In genomic region chr10:11804336-11804735, GRCh38 we compare ENCODE assay signal across 28 cellular contexts.
"Had no signal": no experiment of that assay in that cellular context is flagged by ENCODE, and none has a peak within 500 bp of the region (broad histone marks: within the 10 kb centered on the region; RNA-seq: fewer than 3 reads in every experiment).

No MANE protein-coding gene starts in this region.

- H3K4me3 Mint-ChIP-seq: stimulated activated effector memory CD8-positive, alpha-beta T cell treated with anti-CD3 and anti-CD28 coated beads, Interleukin-12 subunit alpha, Interleukin-12 subunit beta, amount 100 ng/mL, for 72 hours; stimulated activated memory B cell treated with anti-CD40 and anti-IgM and Interleukin-4, amounts not matched to agents 10 μg/mL and 1 μg/mL and 100 μg/mL, for 72 hours; stimulated activated naive B cell treated with anti-CD40 and anti-IgM and Interleukin-4, amounts not matched to agents 10 μg/mL and 1 μg/mL and 100 μg/mL, for 72 hours; stimulated activated naive CD8-positive, alpha-beta T cell treated with anti-CD3 and anti-CD28 coated beads, Interleukin-15, amount 100 ng/mL, for 72 hours; stimulated activated naive CD8-positive, alpha-beta T cell treated with anti-CD3 and anti-CD28 coated beads, Interleukin-15, Interleukin-2, amounts not matched to agents 100 ng/mL and 50 ng/mL, for 24 hours; type B pancreatic cell had no signal

- H3K27ac Mint-ChIP-seq: stimulated activated effector memory CD8-positive, alpha-beta T cell treated with anti-CD3 and anti-CD28 coated beads, Interleukin-12 subunit alpha, Interleukin-12 subunit beta, amount 100 ng/mL, for 72 hours; stimulated activated memory B cell treated with anti-CD40 and anti-IgM and Interleukin-4, amounts not matched to agents 10 μg/mL and 1 μg/mL and 100 μg/mL, for 72 hours; stimulated activated naive B cell treated with anti-CD40 and anti-IgM and Interleukin-4, amounts not matched to agents 10 μg/mL and 1 μg/mL and 100 μg/mL, for 72 hours; stimulated activated naive CD8-positive, alpha-beta T cell treated with anti-CD3 and anti-CD28 coated beads, Interleukin-15, Interleukin-2, amounts not matched to agents 100 ng/mL and 50 ng/mL, for 24 hours; type B pancreatic cell had no signal

- H3K36me3 Mint-ChIP-seq: stimulated activated effector memory CD8-positive, alpha-beta T cell treated with anti-CD3 and anti-CD28 coated beads, Interleukin-12 subunit alpha, Interleukin-12 subunit beta, amount 100 ng/mL, for 72 hours; stimulated activated memory B cell treated with anti-CD40 and anti-IgM and Interleukin-4, amounts not matched to agents 10 μg/mL and 1 μg/mL and 100 μg/mL, for 72 hours; stimulated activated naive B cell treated with anti-CD40 and anti-IgM and Interleukin-4, amounts not matched to agents 10 μg/mL and 1 μg/mL and 100 μg/mL, for 72 hours; type B pancreatic cell had no signal

- DNase-seq: stimulated activated CD4-positive, alpha-beta T cell treated with anti-CD3 and anti-CD28 coated beads, Interleukin-2, amount 100 ng/mL, for 48 hours; stimulated activated CD4-positive, alpha-beta T cell treated with anti-CD3 and anti-CD28 coated beads, Interleukin-4, amount 100 ng/mL, for 1 hour; stimulated activated CD4-positive, alpha-beta T cell treated with anti-CD3 and anti-CD28 coated beads, Interleukin-4, amount 100 ng/mL, for 24 hours; stimulated activated CD4-positive, alpha-beta T cell treated with anti-CD3 and anti-CD28 coated beads, Interleukin-4, amount 100 ng/mL, for 4 hours; stimulated activated CD8-positive, alpha-beta memory T cell treated with anti-CD3 and anti-CD28 coated beads, Interleukin-4, amount 100 ng/mL, for 48 hours; stimulated activated naive B cell treated with anti-CD40 and anti-IgM and Interleukin-4, amounts not matched to agents 10 μg/mL and 1 μg/mL and 100 μg/mL, for 72 hours; stimulated activated naive CD4-positive, alpha-beta T cell; stimulated activated naive CD8-positive, alpha-beta T cell treated with anti-CD3 and anti-CD28 coated beads, Interleukin-15, amount 100 ng/mL, for 72 hours; stimulated activated naive CD8-positive, alpha-beta T cell treated with anti-CD3 and anti-CD28 coated beads, Interleukin-15, Interleukin-2, amounts not matched to agents 100 U/mL and 50 U/mL, for 24 hours; stomach; substantia nigra; testis; thyroid gland; tibial artery; transverse colon; trophoblast cell; upper lobe of right lung; uterus had no signal

- H3K9me3 ChIP-seq: stomach, suprapubic skin, testis, thoracic aorta, thyroid gland, tibial artery, tibial nerve, transverse colon, upper lobe of left lung, upper lobe of right lung, uterus, vagina had no signal

- H3K27ac ChIP-seq: stomach, suprapubic skin, testis, thoracic aorta, thyroid gland, tibial artery, tibial nerve, transverse colon, upper lobe of left lung, upper lobe of right lung, uterus, vagina had no signal

- H3K27me3 Mint-ChIP-seq: type B pancreatic cell had no signal

- H3K4me1 ChIP-seq: stomach, suprapubic skin, testis, thyroid gland, tibial artery, tibial nerve, transverse colon, upper lobe of right lung, uterus, vagina had no signal

- H3K4me1 Mint-ChIP-seq: stimulated activated effector memory CD8-positive, alpha-beta T cell treated with anti-CD3 and anti-CD28 coated beads, Interleukin-12 subunit alpha, Interleukin-12 subunit beta, amount 100 ng/mL, for 72 hours; stimulated activated memory B cell treated with anti-CD40 and anti-IgM and Interleukin-4, amounts not matched to agents 10 μg/mL and 1 μg/mL and 100 μg/mL, for 72 hours; stimulated activated naive B cell treated with anti-CD40 and anti-IgM and Interleukin-4, amounts not matched to agents 10 μg/mL and 1 μg/mL and 100 μg/mL, for 72 hours; stimulated activated naive CD8-positive, alpha-beta T cell treated with anti-CD3 and anti-CD28 coated beads, Interleukin-15, amount 100 ng/mL, for 72 hours had no signal

- H3K36me3 ChIP-seq: stomach, suprapubic skin, thoracic aorta, thyroid gland, tibial artery, tibial nerve, transverse colon, upper lobe of left lung, upper lobe of right lung, uterus, vagina had no signal

- H3K4me3 ChIP-seq: stomach, suprapubic skin, testis, thoracic aorta, thyroid gland, tibial artery, tibial nerve, transverse colon, upper lobe of left lung, upper lobe of right lung, uterus, vagina had no signal

- H3K27me3 ChIP-seq: testis, thyroid gland, tibial nerve, transverse colon, upper lobe of left lung, upper lobe of right lung, uterus, vagina had no signal

- FAIRE-seq: urothelium cell line had no signal

- ATAC-seq: stimulated activated effector memory CD8-positive, alpha-beta T cell treated with anti-CD3 and anti-CD28 coated beads, Interleukin-12 subunit alpha, Interleukin-12 subunit beta, amount 100 ng/mL, for 72 hours; stimulated activated memory B cell treated with anti-CD40 and anti-IgM and Interleukin-4, amounts not matched to agents 10 μg/mL and 1 μg/mL and 100 μg/mL, for 72 hours; stimulated activated naive B cell treated with anti-CD40 and anti-IgM and Interleukin-4, amounts not matched to agents 10 μg/mL and 1 μg/mL and 100 μg/mL, for 72 hours; stimulated activated naive CD8-positive, alpha-beta T cell treated with anti-CD3 and anti-CD28 coated beads, Interleukin-15, amount 100 ng/mL, for 72 hours; stimulated activated naive CD8-positive, alpha-beta T cell treated with anti-CD3 and anti-CD28 coated beads, Interleukin-15, Interleukin-2, amounts not matched to agents 100 U/mL and 50 U/mL, for 24 hours had no signal

- H3K9me3 Mint-ChIP-seq: stimulated activated effector memory CD8-positive, alpha-beta T cell treated with anti-CD3 and anti-CD28 coated beads, Interleukin-12 subunit alpha, Interleukin-12 subunit beta, amount 100 ng/mL, for 72 hours; stimulated activated memory B cell treated with anti-CD40 and anti-IgM and Interleukin-4, amounts not matched to agents 10 μg/mL and 1 μg/mL and 100 μg/mL, for 72 hours; stimulated activated naive B cell treated with anti-CD40 and anti-IgM and Interleukin-4, amounts not matched to agents 10 μg/mL and 1 μg/mL and 100 μg/mL, for 72 hours; stimulated activated naive CD8-positive, alpha-beta T cell treated with anti-CD3 and anti-CD28 coated beads, Interleukin-15, amount 100 ng/mL, for 72 hours; stimulated activated naive CD8-positive, alpha-beta T cell treated with anti-CD3 and anti-CD28 coated beads, Interleukin-15, Interleukin-2, amounts not matched to agents 100 ng/mL and 50 ng/mL, for 24 hours; type B pancreatic cell had no signal
